Comparison of ENCODE assay signal across 11 cellular contexts in the genomic region with DNA sequence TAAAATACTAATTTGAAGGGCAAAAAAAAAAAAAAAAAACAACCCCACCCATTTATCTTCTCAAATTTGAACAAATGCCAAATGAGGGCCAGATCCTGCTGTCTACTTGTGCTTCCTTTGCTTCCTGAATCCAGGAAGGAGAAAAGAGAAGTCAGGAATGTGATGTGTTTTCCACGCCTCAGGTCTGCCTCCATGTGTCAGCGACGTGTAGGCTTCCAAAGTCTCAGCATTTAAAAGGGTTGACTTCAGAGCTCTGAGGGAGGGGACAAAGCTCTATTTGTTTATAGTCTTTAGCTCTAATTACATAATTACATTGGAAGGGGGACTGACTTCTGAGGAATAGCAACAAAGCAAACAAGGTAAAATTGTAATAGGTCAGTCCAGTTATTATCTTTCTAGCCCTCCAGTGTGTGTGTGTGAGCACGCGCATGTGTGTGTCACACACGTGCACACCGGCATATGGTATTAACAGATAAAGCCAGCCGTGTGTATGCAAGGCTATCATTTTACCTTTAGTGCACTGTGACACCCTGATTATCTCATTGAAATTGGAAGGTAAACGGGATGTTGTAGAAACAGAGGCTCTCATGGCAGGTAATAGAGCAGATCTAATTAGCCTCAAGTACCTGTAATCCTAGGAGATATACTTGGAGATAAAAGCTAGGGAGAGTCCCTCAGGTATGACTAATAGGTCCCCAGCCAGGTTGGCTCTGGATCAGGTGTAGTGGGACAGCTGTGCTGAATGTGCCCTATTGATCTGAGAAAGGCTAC.
DNase-seq lines count a peak whose midpoint lies in the region; ATAC-seq and TF ChIP-seq lines count a peak whose summit lies in the region.
"Had no signal": no experiment of that assay in that cellular context is flagged by ENCODE, and none has a peak within 500 bp of the region (broad histone marks: within the 10 kb centered on the region; RNA-seq: fewer than 3 reads in every experiment).

No MANE protein-coding gene starts in this region.

- DNase-seq in DMS53 treated with DMSO at 0.1 percent for 48 hours (lab: John Stamatoyannopoulos, UW; ENCODE audit: unreplicated experiment) (peak; percentile 85), NCI-H2029 (lab: John Stamatoyannopoulos, UW) (peak; percentile 99), SK-MEL-5 (ENCODE audit: low read depth, low spot score) (peak; percentile 58), kidney glomerular epithelial cell (lab: John Stamatoyannopoulos, UW) (peak; percentile 9), left ventricle myocardium superior (no peak), GM10266 (ENCODE audit: extremely low spot score) (no peak)
- no peak for DNase-seq in stimulated activated effector memory CD8-positive, alpha-beta T cell treated with anti-CD3 and anti-CD28 coated beads, Interleukin-12 subunit alpha, Interleukin-12 subunit beta, amount 100 ng/mL, for 72 hours (ENCODE audit: low spot score in 2 of 2)
- DNase-seq: CD4-positive, CD25-positive, alpha-beta regulatory T cell; ovary; trophoblast cell had no signal

- intact Hi-C loops in left ventricle myocardium superior (cut with micrococcal nuclease): no loop called here

- TF ChIP-seq CTCF in GM10266 (IDR thresholded peaks at IDR 0.05; ENCODE audit: control insufficient read depth, insufficient read depth, low read depth, missing control alignments): no peak

- no peaks in the 10 kb centered on the region for H3K36me3 Mint-ChIP-seq in stimulated activated effector memory CD8-positive, alpha-beta T cell treated with anti-CD3 and anti-CD28 coated beads, Interleukin-12 subunit alpha, Interleukin-12 subunit beta, amount 100 ng/mL, for 72 hours
- H3K36me3 Mint-ChIP-seq: CD4-positive, CD25-positive, alpha-beta regulatory T cell had no signal

- no peak overlapping the region for H3K4me3 Mint-ChIP-seq in stimulated activated effector memory CD8-positive, alpha-beta T cell treated with anti-CD3 and anti-CD28 coated beads, Interleukin-12 subunit alpha, Interleukin-12 subunit beta, amount 100 ng/mL, for 72 hours
- H3K4me3 Mint-ChIP-seq: CD4-positive, CD25-positive, alpha-beta regulatory T cell had no signal

- H3K9me3 Mint-ChIP-seq in stimulated activated effector memory CD8-positive, alpha-beta T cell treated with anti-CD3 and anti-CD28 coated beads, Interleukin-12 subunit alpha, Interleukin-12 subunit beta, amount 100 ng/mL, for 72 hours: no peaks in the 10 kb centered on the region

- ATAC-seq in left ventricle myocardium superior (no peak), GM21576 (IDR thresholded peaks at IDR 0.05; ENCODE audit: unreplicated experiment) (no peak)
- no peak for ATAC-seq in stimulated activated effector memory CD8-positive, alpha-beta T cell treated with anti-CD3 and anti-CD28 coated beads, Interleukin-12 subunit alpha, Interleukin-12 subunit beta, amount 100 ng/mL, for 72 hours

- H3K4me1 Mint-ChIP-seq in stimulated activated effector memory CD8-positive, alpha-beta T cell treated with anti-CD3 and anti-CD28 coated beads, Interleukin-12 subunit alpha, Interleukin-12 subunit beta, amount 100 ng/mL, for 72 hours: no peaks in the 10 kb centered on the region
- H3K4me1 Mint-ChIP-seq: CD4-positive, CD25-positive, alpha-beta regulatory T cell had no signal

- no peak overlapping the region for H3K27ac Mint-ChIP-seq in stimulated activated effector memory CD8-positive, alpha-beta T cell treated with anti-CD3 and anti-CD28 coated beads, Interleukin-12 subunit alpha, Interleukin-12 subunit beta, amount 100 ng/mL, for 72 hours
- H3K27ac Mint-ChIP-seq: CD4-positive, CD25-positive, alpha-beta regulatory T cell had no signal

- in situ Hi-C loops in SK-MEL-5 (cut with HindIII; ENCODE audit: low pct_unique_long_range_greater_than_20kb, low sequenced_read_pairs): no loop called here

Comparison
In these comparisons a context has a peak if more than half of its experiments do, and no peak if none do; other contexts are left out.
1. DNase-seq: peak in DMS53 treated with DMSO at 0.1 percent for 48 hours (single experiment), NCI-H2029 (single experiment), SK-MEL-5 (single experiment) and kidney glomerular epithelial cell (single experiment); none in left ventricle myocardium superior (single experiment), stimulated activated effector memory CD8-positive, alpha-beta T cell treated with anti-CD3 and anti-CD28 coated beads, Interleukin-12 subunit alpha, Interleukin-12 subunit beta, amount 100 ng/mL, for 72 hours (0 of 2) and GM10266 (single experiment).